Comparison of ENCODE assay signal across 2 cellular contexts in the genomic region with DNA sequence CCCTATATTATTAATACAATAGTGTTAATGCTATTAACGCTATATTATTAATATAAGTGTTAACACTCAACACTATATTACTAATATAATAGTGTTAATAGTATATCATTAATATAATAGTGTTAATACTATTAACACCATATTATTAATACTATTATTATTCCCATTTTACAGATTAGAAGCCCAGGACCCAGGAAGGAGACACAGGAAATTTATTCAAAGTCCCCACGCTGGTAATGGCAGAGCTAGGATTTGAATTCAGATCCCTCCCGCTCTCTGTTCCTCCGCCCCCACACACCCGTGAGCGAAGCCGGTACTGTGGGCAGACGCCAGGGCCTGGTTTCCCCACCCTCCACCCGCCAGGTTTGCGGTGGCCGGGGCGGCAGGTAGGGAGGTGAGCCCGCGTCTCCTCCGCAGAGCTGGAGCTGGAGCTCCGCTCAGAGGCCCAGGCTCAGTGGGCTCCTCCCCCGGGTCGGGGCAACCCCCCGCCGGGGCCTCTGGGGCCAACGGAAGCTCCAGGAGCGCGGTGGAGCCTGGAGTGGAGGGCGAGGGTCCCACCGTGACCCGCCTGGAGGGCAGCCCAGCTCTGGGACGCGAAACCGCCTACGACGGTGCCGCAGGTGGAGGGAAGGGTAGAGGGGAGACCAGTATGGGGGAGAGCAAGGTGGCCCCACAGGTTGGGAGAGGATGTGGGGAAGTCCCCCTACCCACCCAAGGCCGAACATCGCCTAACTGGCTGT.
TF ChIP-seq lines count a peak whose summit lies in the region.

A gene with protein sequence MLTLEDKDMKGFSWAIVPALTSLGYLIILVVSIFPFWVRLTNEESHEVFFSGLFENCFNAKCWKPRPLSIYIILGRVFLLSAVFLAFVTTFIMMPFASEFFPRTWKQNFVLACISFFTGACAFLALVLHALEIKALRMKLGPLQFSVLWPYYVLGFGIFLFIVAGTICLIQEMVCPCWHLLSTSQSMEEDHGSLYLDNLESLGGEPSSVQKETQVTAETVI (plus strand): TSS at position 506 of the 740 bp plus-strand sequence. CDS start 6,122 bp downstream, outside the sequence.

TF ChIP-seq in SK-N-SH, 30 proteins besides CTCF, POLR2A, EP300 and RAD21 (continued from another document):
- TF ChIP-seq, protein P1, sequence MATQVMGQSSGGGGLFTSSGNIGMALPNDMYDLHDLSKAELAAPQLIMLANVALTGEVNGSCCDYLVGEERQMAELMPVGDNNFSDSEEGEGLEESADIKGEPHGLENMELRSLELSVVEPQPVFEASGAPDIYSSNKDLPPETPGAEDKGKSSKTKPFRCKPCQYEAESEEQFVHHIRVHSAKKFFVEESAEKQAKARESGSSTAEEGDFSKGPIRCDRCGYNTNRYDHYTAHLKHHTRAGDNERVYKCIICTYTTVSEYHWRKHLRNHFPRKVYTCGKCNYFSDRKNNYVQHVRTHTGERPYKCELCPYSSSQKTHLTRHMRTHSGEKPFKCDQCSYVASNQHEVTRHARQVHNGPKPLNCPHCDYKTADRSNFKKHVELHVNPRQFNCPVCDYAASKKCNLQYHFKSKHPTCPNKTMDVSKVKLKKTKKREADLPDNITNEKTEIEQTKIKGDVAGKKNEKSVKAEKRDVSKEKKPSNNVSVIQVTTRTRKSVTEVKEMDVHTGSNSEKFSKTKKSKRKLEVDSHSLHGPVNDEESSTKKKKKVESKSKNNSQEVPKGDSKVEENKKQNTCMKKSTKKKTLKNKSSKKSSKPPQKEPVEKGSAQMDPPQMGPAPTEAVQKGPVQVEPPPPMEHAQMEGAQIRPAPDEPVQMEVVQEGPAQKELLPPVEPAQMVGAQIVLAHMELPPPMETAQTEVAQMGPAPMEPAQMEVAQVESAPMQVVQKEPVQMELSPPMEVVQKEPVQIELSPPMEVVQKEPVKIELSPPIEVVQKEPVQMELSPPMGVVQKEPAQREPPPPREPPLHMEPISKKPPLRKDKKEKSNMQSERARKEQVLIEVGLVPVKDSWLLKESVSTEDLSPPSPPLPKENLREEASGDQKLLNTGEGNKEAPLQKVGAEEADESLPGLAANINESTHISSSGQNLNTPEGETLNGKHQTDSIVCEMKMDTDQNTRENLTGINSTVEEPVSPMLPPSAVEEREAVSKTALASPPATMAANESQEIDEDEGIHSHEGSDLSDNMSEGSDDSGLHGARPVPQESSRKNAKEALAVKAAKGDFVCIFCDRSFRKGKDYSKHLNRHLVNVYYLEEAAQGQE (IDR thresholded peaks at IDR 0.05; ENCODE audit: low read depth, low read length): no peak
- TF ChIP-seq, protein P2, sequence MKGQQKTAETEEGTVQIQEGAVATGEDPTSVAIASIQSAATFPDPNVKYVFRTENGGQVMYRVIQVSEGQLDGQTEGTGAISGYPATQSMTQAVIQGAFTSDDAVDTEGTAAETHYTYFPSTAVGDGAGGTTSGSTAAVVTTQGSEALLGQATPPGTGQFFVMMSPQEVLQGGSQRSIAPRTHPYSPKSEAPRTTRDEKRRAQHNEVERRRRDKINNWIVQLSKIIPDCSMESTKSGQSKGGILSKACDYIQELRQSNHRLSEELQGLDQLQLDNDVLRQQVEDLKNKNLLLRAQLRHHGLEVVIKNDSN (IDR thresholded peaks at IDR 0.05; ENCODE audit: borderline replicate concordance, low read depth): no peak
- TF ChIP-seq EZH2phosphoT487 (IDR thresholded peaks at IDR 0.05; ENCODE audit: borderline replicate concordance, low read depth) (no peak), RXRA (IDR thresholded peaks at IDR 0.05; ENCODE audit: borderline replicate concordance, low read depth) (no peak), NRF1 (IDR thresholded peaks at IDR 0.05; ENCODE audit: low read depth, low read length) (no peak), MEF2A (IDR thresholded peaks at IDR 0.05; ENCODE audit: borderline replicate concordance, low read depth) (no peak), TEAD4 (IDR thresholded peaks at IDR 0.05; ENCODE audit: borderline replicate concordance, insufficient read depth) (no peak), TCF12 (IDR thresholded peaks at IDR 0.05) (no peak), NFIC (IDR thresholded peaks at IDR 0.05; ENCODE audit: borderline replicate concordance) (no peak), RCOR1 (IDR thresholded peaks at IDR 0.05; ENCODE audit: low read length) (no peak), GABPA (IDR thresholded peaks at IDR 0.05; ENCODE audit: low read depth) (no peak), POLR2AphosphoS5 (IDR thresholded peaks at IDR 0.05; ENCODE audit: low read depth, low read length) (no peak), YY1 (IDR thresholded peaks at IDR 0.05; ENCODE audit: low read depth) (no peak), SIN3A (IDR thresholded peaks at IDR 0.05; ENCODE audit: borderline replicate concordance, low read depth, low read length) (no peak), FOXM1 (IDR thresholded peaks at IDR 0.05; ENCODE audit: low read depth) (no peak)
- TF ChIP-seq, protein P3, sequence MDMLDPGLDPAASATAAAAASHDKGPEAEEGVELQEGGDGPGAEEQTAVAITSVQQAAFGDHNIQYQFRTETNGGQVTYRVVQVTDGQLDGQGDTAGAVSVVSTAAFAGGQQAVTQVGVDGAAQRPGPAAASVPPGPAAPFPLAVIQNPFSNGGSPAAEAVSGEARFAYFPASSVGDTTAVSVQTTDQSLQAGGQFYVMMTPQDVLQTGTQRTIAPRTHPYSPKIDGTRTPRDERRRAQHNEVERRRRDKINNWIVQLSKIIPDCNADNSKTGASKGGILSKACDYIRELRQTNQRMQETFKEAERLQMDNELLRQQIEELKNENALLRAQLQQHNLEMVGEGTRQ (IDR thresholded peaks at IDR 0.05; ENCODE audit: borderline replicate concordance, low read depth, low read length): no peak
- TF ChIP-seq, protein P4, sequence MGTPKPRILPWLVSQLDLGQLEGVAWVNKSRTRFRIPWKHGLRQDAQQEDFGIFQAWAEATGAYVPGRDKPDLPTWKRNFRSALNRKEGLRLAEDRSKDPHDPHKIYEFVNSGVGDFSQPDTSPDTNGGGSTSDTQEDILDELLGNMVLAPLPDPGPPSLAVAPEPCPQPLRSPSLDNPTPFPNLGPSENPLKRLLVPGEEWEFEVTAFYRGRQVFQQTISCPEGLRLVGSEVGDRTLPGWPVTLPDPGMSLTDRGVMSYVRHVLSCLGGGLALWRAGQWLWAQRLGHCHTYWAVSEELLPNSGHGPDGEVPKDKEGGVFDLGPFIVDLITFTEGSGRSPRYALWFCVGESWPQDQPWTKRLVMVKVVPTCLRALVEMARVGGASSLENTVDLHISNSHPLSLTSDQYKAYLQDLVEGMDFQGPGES (IDR thresholded peaks at IDR 0.05; ENCODE audit: low read depth, low read length): no peak
- TF ChIP-seq, protein P5, sequence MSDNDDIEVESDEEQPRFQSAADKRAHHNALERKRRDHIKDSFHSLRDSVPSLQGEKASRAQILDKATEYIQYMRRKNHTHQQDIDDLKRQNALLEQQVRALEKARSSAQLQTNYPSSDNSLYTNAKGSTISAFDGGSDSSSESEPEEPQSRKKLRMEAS (IDR thresholded peaks at IDR 0.05; ENCODE audit: low read depth): no peak

TF ChIP-seq in SK-N-SH treated with all-trans-retinoic acid at 6 μM for 48 hours, 23 proteins besides CTCF, POLR2A, EP300 and RAD21 (continued from another document):
- TF ChIP-seq ESRRG (CRISPR knock-in tag; IDR thresholded peaks at IDR 0.05): no peak
- no peak for TF ChIP-seq TCF4 (CRISPR knock-in tag; IDR thresholded peaks at IDR 0.05; ENCODE audit: borderline replicate concordance)
- TF ChIP-seq CSDC2 (CRISPR knock-in tag; IDR thresholded peaks at IDR 0.05): no peak
- TF ChIP-seq ISL1 (CRISPR knock-in tag; IDR thresholded peaks at IDR 0.05): no peak
- no peak for TF ChIP-seq ZNF565 (CRISPR knock-in tag; conservative IDR thresholded peaks at IDR 0.05; ENCODE audit: low read depth)
- TF ChIP-seq RARB (CRISPR knock-in tag; IDR thresholded peaks at IDR 0.05): no peak
- TF ChIP-seq PPARA (CRISPR knock-in tag; IDR thresholded peaks at IDR 0.05; ENCODE audit: borderline replicate concordance): no peak
- no peak for TF ChIP-seq BACH2 (CRISPR knock-in tag; IDR thresholded peaks at IDR 0.05; ENCODE audit: borderline replicate concordance)
- TF ChIP-seq, protein P6, sequence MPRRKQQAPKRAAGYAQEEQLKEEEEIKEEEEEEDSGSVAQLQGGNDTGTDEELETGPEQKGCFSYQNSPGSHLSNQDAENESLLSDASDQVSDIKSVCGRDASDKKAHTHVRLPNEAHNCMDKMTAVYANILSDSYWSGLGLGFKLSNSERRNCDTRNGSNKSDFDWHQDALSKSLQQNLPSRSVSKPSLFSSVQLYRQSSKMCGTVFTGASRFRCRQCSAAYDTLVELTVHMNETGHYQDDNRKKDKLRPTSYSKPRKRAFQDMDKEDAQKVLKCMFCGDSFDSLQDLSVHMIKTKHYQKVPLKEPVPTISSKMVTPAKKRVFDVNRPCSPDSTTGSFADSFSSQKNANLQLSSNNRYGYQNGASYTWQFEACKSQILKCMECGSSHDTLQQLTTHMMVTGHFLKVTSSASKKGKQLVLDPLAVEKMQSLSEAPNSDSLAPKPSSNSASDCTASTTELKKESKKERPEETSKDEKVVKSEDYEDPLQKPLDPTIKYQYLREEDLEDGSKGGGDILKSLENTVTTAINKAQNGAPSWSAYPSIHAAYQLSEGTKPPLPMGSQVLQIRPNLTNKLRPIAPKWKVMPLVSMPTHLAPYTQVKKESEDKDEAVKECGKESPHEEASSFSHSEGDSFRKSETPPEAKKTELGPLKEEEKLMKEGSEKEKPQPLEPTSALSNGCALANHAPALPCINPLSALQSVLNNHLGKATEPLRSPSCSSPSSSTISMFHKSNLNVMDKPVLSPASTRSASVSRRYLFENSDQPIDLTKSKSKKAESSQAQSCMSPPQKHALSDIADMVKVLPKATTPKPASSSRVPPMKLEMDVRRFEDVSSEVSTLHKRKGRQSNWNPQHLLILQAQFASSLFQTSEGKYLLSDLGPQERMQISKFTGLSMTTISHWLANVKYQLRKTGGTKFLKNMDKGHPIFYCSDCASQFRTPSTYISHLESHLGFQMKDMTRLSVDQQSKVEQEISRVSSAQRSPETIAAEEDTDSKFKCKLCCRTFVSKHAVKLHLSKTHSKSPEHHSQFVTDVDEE (CRISPR knock-in tag; IDR thresholded peaks at IDR 0.05): no peak
- TF ChIP-seq, protein P7, sequence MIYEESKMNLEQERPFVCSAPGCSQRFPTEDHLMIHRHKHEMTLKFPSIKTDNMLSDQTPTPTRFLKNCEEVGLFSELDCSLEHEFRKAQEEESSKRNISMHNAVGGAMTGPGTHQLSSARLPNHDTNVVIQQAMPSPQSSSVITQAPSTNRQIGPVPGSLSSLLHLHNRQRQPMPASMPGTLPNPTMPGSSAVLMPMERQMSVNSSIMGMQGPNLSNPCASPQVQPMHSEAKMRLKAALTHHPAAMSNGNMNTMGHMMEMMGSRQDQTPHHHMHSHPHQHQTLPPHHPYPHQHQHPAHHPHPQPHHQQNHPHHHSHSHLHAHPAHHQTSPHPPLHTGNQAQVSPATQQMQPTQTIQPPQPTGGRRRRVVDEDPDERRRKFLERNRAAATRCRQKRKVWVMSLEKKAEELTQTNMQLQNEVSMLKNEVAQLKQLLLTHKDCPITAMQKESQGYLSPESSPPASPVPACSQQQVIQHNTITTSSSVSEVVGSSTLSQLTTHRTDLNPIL (CRISPR knock-in tag; IDR thresholded peaks at IDR 0.05; ENCODE audit: low read depth): no peak
- TF ChIP-seq, protein P8, sequence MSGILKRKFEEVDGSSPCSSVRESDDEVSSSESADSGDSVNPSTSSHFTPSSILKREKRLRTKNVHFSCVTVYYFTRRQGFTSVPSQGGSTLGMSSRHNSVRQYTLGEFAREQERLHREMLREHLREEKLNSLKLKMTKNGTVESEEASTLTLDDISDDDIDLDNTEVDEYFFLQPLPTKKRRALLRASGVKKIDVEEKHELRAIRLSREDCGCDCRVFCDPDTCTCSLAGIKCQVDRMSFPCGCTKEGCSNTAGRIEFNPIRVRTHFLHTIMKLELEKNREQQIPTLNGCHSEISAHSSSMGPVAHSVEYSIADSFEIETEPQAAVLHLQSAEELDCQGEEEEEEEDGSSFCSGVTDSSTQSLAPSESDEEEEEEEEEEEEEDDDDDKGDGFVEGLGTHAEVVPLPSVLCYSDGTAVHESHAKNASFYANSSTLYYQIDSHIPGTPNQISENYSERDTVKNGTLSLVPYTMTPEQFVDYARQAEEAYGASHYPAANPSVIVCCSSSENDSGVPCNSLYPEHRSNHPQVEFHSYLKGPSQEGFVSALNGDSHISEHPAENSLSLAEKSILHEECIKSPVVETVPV (CRISPR knock-in tag; IDR thresholded peaks at IDR 0.05): no peak
- TF ChIP-seq ZNF8 (CRISPR knock-in tag; IDR thresholded peaks at IDR 0.05): no peak
- TF ChIP-seq ARNTL (CRISPR knock-in tag; IDR thresholded peaks at IDR 0.05; ENCODE audit: borderline replicate concordance, low read depth): no peak
- TF ChIP-seq ZFP3 (CRISPR knock-in tag; IDR thresholded peaks at IDR 0.05): no peak
- no peak for TF ChIP-seq ZNF70 (CRISPR knock-in tag; IDR thresholded peaks at IDR 0.05)
- TF ChIP-seq OSR1 (CRISPR knock-in tag; IDR thresholded peaks at IDR 0.05): no peak
